8 cellular contexts compared by ENCODE assay signal in the genomic region with DNA sequence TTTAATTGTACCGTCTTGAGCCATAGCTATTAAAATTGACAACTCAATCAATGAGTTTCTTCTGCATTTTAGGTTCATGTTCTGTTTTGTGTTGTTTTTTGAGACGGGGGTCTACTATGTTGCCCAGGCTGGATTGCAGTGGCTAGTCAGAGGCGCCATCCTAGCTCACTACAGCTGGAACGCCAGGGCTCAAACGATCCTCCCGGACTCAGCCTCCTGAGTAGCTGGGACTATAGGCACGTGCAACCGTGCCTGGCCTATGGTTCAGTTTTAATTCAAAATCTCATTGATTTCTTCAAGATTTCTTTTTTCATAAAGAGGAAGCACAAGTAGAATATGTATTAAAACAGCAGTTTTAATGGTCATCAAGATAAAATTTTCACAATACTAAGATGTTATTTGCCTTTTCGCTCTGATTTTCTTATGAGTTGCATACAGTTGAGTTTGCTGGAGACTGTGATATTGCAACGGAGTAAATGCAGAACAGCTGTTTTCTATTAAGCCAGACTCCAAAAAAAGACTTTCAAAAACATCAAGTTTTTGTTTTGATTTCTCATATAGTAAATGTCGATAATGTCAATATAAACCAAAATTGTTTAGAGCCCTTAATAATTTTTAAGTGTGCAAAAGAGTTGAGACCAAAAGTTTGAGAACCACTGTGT. TPM values are rescaled to one million over a fixed set of nuclear protein-coding genes. Genes with fewer than 3 reads are reported as not detected.
DNase-seq lines count a peak whose midpoint lies in the region; ATAC-seq and TF ChIP-seq lines count a peak whose summit lies in the region.

No MANE protein-coding gene starts in this region.

- CTCF ChIA-PET in HCT116 (lab: Charles Lee): interaction anchor here (2.0 kb wide), 1 partner anchor 35 kb away, joined by 4 read pairs; no protein-coding TSS in a partner anchor

- no peaks in the 10 kb centered on the region; a peak in 1 of 4 replicates for H3K36me3 ChIP-seq in HCT116 (ENCODE audit: control insufficient read depth in 1 of 2, insufficient read depth in 2 of 2, low read length in 2 of 2)
- H3K36me3 ChIP-seq in mucosa of rectum (ENCODE audit: control insufficient read depth in 2 of 2, insufficient read depth in 2 of 2, low read length in 2 of 2): peaks cover 0 to 7% of the 10 kb centered on the region in 2 donors

- POLR2A ChIA-PET in HCT116 (lab: Charles Lee): interaction anchor here (1.4 kb wide), 1 partner anchor 14 kb away, joined by 3 read pairs; no protein-coding TSS in a partner anchor

- no peaks in the 10 kb centered on the region for H3K9me2 ChIP-seq in HCT116 (ENCODE audit: insufficient read depth)

- intact Hi-C loops in HCT116 (cut with micrococcal nuclease): loop anchor here (5.0 kb wide), 1 partner anchor 314 kb away; a partner anchor contains a TSS

- no peaks in the 10 kb centered on the region for H4K20me1 ChIP-seq in HCT116 (ENCODE audit: insufficient read depth)

- in situ Hi-C loops in astrocyte of the cerebellum (cut with HindIII; ENCODE audit: low sequenced_read_pairs): no loop called here

- H3K27me3 ChIP-seq in HCT116 (ENCODE audit: insufficient read depth, low read length) (no peaks in the 10 kb centered on the region), mucosa of rectum (ENCODE audit: control insufficient read depth in 2 of 2, insufficient read depth in 2 of 2, low read length in 2 of 2) (no peaks in the 10 kb centered on the region)

- no peaks in the 10 kb centered on the region for H3K9me3 ChIP-seq in HCT116 (ENCODE audit: control insufficient read depth in 1 of 2, insufficient read depth in 1 of 2, low read depth in 1 of 2, low read length in 2 of 2)
- H3K9me3 ChIP-seq in mucosa of rectum (ENCODE audit: control insufficient read depth in 2 of 2, low read length in 2 of 2): no peaks in the 10 kb centered on the region

- BruUV-seq in HCT116 (replicated peaks; lab: Mats Ljungman, UMichigan): no TSS peak

- H3K9ac ChIP-seq in HCT116 (ENCODE audit: low read length) (peak overlapping the region; percentile 97), mucosa of rectum (ENCODE audit: low read depth in 1 of 2, low read length in 2 of 2) (peak overlapping the region; percentile 94 to 96)

- no peak for ATAC-seq in HCT116

- TF ChIP-seq CTCF in AG09309 (IDR thresholded peaks at IDR 0.05; ENCODE audit: control insufficient read depth, insufficient read depth, low read depth, low read length, missing control alignments) (no peak), HCT116 (IDR thresholded peaks at IDR 0.05 in 2 of 3, conservative IDR thresholded peaks at IDR 0.05 in 1 of 3; ENCODE audit: borderline replicate concordance in 1 of 3, insufficient read depth in 1 of 3, low read depth in 2 of 3, low read length in 2 of 3) (no peak), astrocyte of the cerebellum (IDR thresholded peaks at IDR 0.05; ENCODE audit: low read depth, low read length, missing control alignments) (no peak)

- TF ChIP-seq POLR2A in HCT116 (IDR thresholded peaks at IDR 0.05; ENCODE audit: borderline replicate concordance, extremely low read depth, insufficient read depth, insufficient read length): no peak

- DNase-seq in AG09309 (ENCODE audit: low read depth): no peak
- DNase-seq in HCT116 (ENCODE audit: low read depth, low spot score): no peak
- no peak for DNase-seq in astrocyte of the cerebellum (ENCODE audit: low read depth)
- no peak for DNase-seq in kidney glomerular epithelial cell (lab: John Stamatoyannopoulos, UW)
- no peak for DNase-seq in midbrain (lab: John Stamatoyannopoulos, UW)
- DNase-seq in SKM-1 (lab: John Stamatoyannopoulos, UW; ENCODE audit: unreplicated experiment): no peak
- DNase-seq in middle frontal gyrus (ENCODE audit: extremely low spot score, low spot score): no peak

- H3K4me1 ChIP-seq in HCT116 (ENCODE audit: control insufficient read depth in 1 of 2, insufficient read depth in 2 of 2, low read length in 2 of 2): peaks cover 2 to 18% of the 10 kb centered on the region in 2 experiments; a peak in 3 of 4 replicates
- H3K4me1 ChIP-seq in mucosa of rectum (ENCODE audit: control insufficient read depth in 2 of 2, insufficient read depth in 2 of 2, low read length in 2 of 2): peaks cover 15 to 20% of the 10 kb centered on the region in 2 donors

- no peak overlapping the region for H2AFZ ChIP-seq in HCT116 (ENCODE audit: low read depth, low read length, poor library complexity, severe bottlenecking)

- RAD21 ChIA-PET in HCT116 (lab: Charles Lee; ENCODE audit: low non-redundant PET in 1 of 2, low total read pairs in 2 of 2, uncharacterized antibody in 2 of 2, unreplicated experiment in 2 of 2): interaction anchor here in 1 of 2 experiments (1.1 kb wide), 1 partner anchor 12 kb away, joined by 3 read pairs; no protein-coding TSS in a partner anchor

- peak overlapping the region; percentile 97 for H3K4me3 ChIP-seq in AG09309 (ENCODE audit: control insufficient read depth, low read depth, low read length)
- peak overlapping the region; percentile 83 to 94 for H3K4me3 ChIP-seq in HCT116 (replicated peaks in 1 of 2; ENCODE audit: low read depth in 1 of 2, low read length in 2 of 2)
- peak overlapping the region; percentile 98 for H3K4me3 ChIP-seq in astrocyte of the cerebellum (ENCODE audit: low read depth, low read length)
- peak overlapping the region; percentile 78 to 95 for H3K4me3 ChIP-seq in mucosa of rectum (ENCODE audit: low read length in 2 of 2)

- H3K27ac ChIP-seq in HCT116 (ENCODE audit: low read depth, low read length) (no peak overlapping the region; the same call in 1 of the 2 replicates), mucosa of rectum (ENCODE audit: low read depth in 2 of 2, low read length in 2 of 2) (peak overlapping the region in 1 of 2 donors; percentile 92)

- peaks cover 52% of the 10 kb centered on the region for H3K79me2 ChIP-seq in HCT116 (ENCODE audit: insufficient read depth, low read length)

- no peak for TF ChIP-seq RAD21 in HCT116 (IDR thresholded peaks at IDR 0.05; ENCODE audit: low read depth)

- peak overlapping the region; percentile 86 for H3K4me2 ChIP-seq in HCT116 (ENCODE audit: low read length)

TF ChIP-seq in HCT116, 20 proteins besides CTCF, POLR2A, EP300 and RAD21:
- TF ChIP-seq, protein P1, sequence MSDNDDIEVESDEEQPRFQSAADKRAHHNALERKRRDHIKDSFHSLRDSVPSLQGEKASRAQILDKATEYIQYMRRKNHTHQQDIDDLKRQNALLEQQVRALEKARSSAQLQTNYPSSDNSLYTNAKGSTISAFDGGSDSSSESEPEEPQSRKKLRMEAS (IDR thresholded peaks at IDR 0.05): no peak
- TF ChIP-seq ZFX (IDR thresholded peaks at IDR 0.05) (no peak), POLR2AphosphoS5 (IDR thresholded peaks at IDR 0.05; ENCODE audit: low read depth, low read length) (no peak), EZH2phosphoT487 (IDR thresholded peaks at IDR 0.05; ENCODE audit: borderline replicate concordance) (no peak), FOSL1 (IDR thresholded peaks at IDR 0.05; ENCODE audit: low read depth) (no peak), SP1 (IDR thresholded peaks at IDR 0.05; ENCODE audit: low read depth) (no peak), EZH2 (IDR thresholded peaks at IDR 0.05) (no peak), CBX3 (IDR thresholded peaks at IDR 0.05; ENCODE audit: low read depth) (no peak)
- TF ChIP-seq, protein P2, sequence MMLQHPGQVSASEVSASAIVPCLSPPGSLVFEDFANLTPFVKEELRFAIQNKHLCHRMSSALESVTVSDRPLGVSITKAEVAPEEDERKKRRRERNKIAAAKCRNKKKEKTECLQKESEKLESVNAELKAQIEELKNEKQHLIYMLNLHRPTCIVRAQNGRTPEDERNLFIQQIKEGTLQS (IDR thresholded peaks at IDR 0.05): no peak
- TF ChIP-seq, protein P3, sequence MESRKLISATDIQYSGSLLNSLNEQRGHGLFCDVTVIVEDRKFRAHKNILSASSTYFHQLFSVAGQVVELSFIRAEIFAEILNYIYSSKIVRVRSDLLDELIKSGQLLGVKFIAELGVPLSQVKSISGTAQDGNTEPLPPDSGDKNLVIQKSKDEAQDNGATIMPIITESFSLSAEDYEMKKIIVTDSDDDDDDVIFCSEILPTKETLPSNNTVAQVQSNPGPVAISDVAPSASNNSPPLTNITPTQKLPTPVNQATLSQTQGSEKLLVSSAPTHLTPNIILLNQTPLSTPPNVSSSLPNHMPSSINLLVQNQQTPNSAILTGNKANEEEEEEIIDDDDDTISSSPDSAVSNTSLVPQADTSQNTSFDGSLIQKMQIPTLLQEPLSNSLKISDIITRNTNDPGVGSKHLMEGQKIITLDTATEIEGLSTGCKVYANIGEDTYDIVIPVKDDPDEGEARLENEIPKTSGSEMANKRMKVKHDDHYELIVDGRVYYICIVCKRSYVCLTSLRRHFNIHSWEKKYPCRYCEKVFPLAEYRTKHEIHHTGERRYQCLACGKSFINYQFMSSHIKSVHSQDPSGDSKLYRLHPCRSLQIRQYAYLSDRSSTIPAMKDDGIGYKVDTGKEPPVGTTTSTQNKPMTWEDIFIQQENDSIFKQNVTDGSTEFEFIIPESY (IDR thresholded peaks at IDR 0.05; ENCODE audit: extremely low read depth, insufficient replicate concordance, low read length): no peak
- TF ChIP-seq, protein P4, sequence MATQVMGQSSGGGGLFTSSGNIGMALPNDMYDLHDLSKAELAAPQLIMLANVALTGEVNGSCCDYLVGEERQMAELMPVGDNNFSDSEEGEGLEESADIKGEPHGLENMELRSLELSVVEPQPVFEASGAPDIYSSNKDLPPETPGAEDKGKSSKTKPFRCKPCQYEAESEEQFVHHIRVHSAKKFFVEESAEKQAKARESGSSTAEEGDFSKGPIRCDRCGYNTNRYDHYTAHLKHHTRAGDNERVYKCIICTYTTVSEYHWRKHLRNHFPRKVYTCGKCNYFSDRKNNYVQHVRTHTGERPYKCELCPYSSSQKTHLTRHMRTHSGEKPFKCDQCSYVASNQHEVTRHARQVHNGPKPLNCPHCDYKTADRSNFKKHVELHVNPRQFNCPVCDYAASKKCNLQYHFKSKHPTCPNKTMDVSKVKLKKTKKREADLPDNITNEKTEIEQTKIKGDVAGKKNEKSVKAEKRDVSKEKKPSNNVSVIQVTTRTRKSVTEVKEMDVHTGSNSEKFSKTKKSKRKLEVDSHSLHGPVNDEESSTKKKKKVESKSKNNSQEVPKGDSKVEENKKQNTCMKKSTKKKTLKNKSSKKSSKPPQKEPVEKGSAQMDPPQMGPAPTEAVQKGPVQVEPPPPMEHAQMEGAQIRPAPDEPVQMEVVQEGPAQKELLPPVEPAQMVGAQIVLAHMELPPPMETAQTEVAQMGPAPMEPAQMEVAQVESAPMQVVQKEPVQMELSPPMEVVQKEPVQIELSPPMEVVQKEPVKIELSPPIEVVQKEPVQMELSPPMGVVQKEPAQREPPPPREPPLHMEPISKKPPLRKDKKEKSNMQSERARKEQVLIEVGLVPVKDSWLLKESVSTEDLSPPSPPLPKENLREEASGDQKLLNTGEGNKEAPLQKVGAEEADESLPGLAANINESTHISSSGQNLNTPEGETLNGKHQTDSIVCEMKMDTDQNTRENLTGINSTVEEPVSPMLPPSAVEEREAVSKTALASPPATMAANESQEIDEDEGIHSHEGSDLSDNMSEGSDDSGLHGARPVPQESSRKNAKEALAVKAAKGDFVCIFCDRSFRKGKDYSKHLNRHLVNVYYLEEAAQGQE (IDR thresholded peaks at IDR 0.05; ENCODE audit: low read depth): no peak

RNA-seq across cellular contexts. Expression of a gene that starts 1.1 kb away (rescaled TPM):
- total RNA-seq in HCT116 (2021; ENCODE audit: unreplicated experiment): 18.5 TPM
- 15.7 and 18.6 TPM in 2 replicates for polyA plus RNA-seq in HCT116 (2012)
